ENCODE assay signal across 9 cellular contexts in genomic region chr14:99261916-99262787, GRCh38. TPM values are rescaled to one million over a fixed set of nuclear protein-coding genes. Genes with fewer than 3 reads are reported as not detected.
DNase-seq lines count a peak whose midpoint lies in the region; ATAC-seq and TF ChIP-seq lines count a peak whose summit lies in the region.
"Had no signal": no experiment of that assay in that cellular context is flagged by ENCODE, and none has a peak within 500 bp of the region (broad histone marks: within the 10 kb centered on the region; RNA-seq: fewer than 3 reads in every experiment).

No MANE protein-coding gene starts in this region.

- H4K20me1 ChIP-seq in PC-3 (ENCODE audit: low read length), result no peaks in the 10 kb centered on the region

- H2AFZ ChIP-seq in PC-3 (ENCODE audit: low read length), result no peak overlapping the region

- no peak for TF ChIP-seq POLR2A in heart left ventricle (IDR thresholded peaks at IDR 0.05)

- no peaks in the 10 kb centered on the region for H3K9me2 ChIP-seq in PC-3 (replicated peaks; ENCODE audit: low read length)

- DNase-seq in Jurkat, Clone E6-1 (ENCODE audit: low read depth, low spot score), result peak; percentile 81
- DNase-seq in activated CD4-positive, alpha-beta T cell treated with anti-CD3 and anti-CD28 coated beads, Interleukin-2, amount 50 U/mL, for 4 hours, result peak; percentile 65 to 66
- DNase-seq in effector CD8-positive, alpha-beta T cell (lab: John Stamatoyannopoulos, UW), result peak; percentile 78
- DNase-seq in stimulated activated CD4-positive, alpha-beta T cell treated with anti-CD3 and anti-CD28 coated beads, Interleukin-1b, Interleukin-23, amount 100 ng/mL, for 48 hours, result peak; percentile 78
- no peak for DNase-seq in stimulated activated naive B cell treated with anti-CD40 and anti-IgM and Interleukin-4, amounts not matched to agents 10 μg/mL and 1 μg/mL and 100 μg/mL, for 72 hours
- DNase-seq in heart left ventricle (no peak), PC-3 (no peak)
- DNase-seq: NCI-H446 had no signal

- POLR2A ChIA-PET in PC-3 (lab: Charles Lee; ENCODE audit: unreplicated experiment), result no interaction called here

- H3K36me3 Mint-ChIP-seq in stimulated activated naive B cell treated with anti-CD40 and anti-IgM and Interleukin-4, amounts not matched to agents 10 μg/mL and 1 μg/mL and 100 μg/mL, for 72 hours, result no peaks in the 10 kb centered on the region

- H3K4me1 ChIP-seq in heart left ventricle, result peaks cover 0 to 4% (median 0%) of the 10 kb centered on the region in 12 donors
- H3K4me1 ChIP-seq in PC-3 (ENCODE audit: insufficient read depth, low read length), result no peaks in the 10 kb centered on the region

- H3K27ac ChIP-seq in heart left ventricle, result peak overlapping the region in 1 of 12 donors; percentile 81
- no peak overlapping the region for H3K27ac ChIP-seq in PC-3 (ENCODE audit: low read length)

- TF ChIP-seq CTCF in heart left ventricle (IDR thresholded peaks at IDR 0.05), result no peak
- no peak for TF ChIP-seq CTCF in PC-3 (conservative IDR thresholded peaks at IDR 0.05; ENCODE audit: low read depth, low read length)

- H3K9me3 ChIP-seq in heart left ventricle (no peaks in the 10 kb centered on the region), PC-3 (ENCODE audit: low read length) (no peaks in the 10 kb centered on the region)

- H3K4me3 Mint-ChIP-seq in stimulated activated naive B cell treated with anti-CD40 and anti-IgM and Interleukin-4, amounts not matched to agents 10 μg/mL and 1 μg/mL and 100 μg/mL, for 72 hours, result no peak overlapping the region

- H3K79me2 ChIP-seq in PC-3 (ENCODE audit: low read length), result no peaks in the 10 kb centered on the region

- no peak overlapping the region for H3K27ac Mint-ChIP-seq in stimulated activated naive B cell treated with anti-CD40 and anti-IgM and Interleukin-4, amounts not matched to agents 10 μg/mL and 1 μg/mL and 100 μg/mL, for 72 hours

- no TSS peak for BruUV-seq in PC-3 (replicated peaks; lab: Mats Ljungman, UMichigan)

- CTCF ChIA-PET in PC-3 (lab: Charles Lee), result no interaction called here

- H3K36me3 ChIP-seq in heart left ventricle (no peaks in the 10 kb centered on the region), PC-3 (ENCODE audit: low read depth, low read length) (no peaks in the 10 kb centered on the region)

- H3K27me3 ChIP-seq in heart left ventricle (peaks cover 0 to 94% (median 39%) of the 10 kb centered on the region in 9 donors), PC-3 (ENCODE audit: low read length) (peaks cover 93% of the 10 kb centered on the region)

- no peak overlapping the region for H3K4me2 ChIP-seq in PC-3 (ENCODE audit: low read length)

- H3K9ac ChIP-seq in PC-3 (ENCODE audit: low read length), result no peak overlapping the region

- no peak for ATAC-seq in stimulated activated naive B cell treated with anti-CD40 and anti-IgM and Interleukin-4, amounts not matched to agents 10 μg/mL and 1 μg/mL and 100 μg/mL, for 72 hours (replicated peaks)
- no peak for ATAC-seq in heart left ventricle
- no peak for ATAC-seq in PC-3
- no peak for ATAC-seq in GM18867 (IDR thresholded peaks at IDR 0.05; ENCODE audit: unreplicated experiment)

- H3K27me3 Mint-ChIP-seq in stimulated activated naive B cell treated with anti-CD40 and anti-IgM and Interleukin-4, amounts not matched to agents 10 μg/mL and 1 μg/mL and 100 μg/mL, for 72 hours, result peaks cover 74 to 91% of the 10 kb centered on the region in 2 donors

- 30 to 49% (median 40%) methylated on average over 22 to 25 of the region's 25 CpGs for WGBS in heart left ventricle, 4 donors

- no peaks in the 10 kb centered on the region for H3F3A ChIP-seq in PC-3 (ENCODE audit: low read length, unreplicated experiment)

- intact Hi-C loops in heart left ventricle (cut with DNase I), result no loop called here
- intact Hi-C loops in PC-3 (cut with micrococcal nuclease), result no loop called here

- peak overlapping the region; percentile 41 for H3K4me3 ChIP-seq in Jurkat, Clone E6-1 (ENCODE audit: low read length)
- H3K4me3 ChIP-seq in heart left ventricle, result peak overlapping the region in 1 of 12 donors; percentile 30
- H3K4me3 ChIP-seq in PC-3 (ENCODE audit: low read length), result no peak overlapping the region

- no peaks in the 10 kb centered on the region for H3K9me3 Mint-ChIP-seq in stimulated activated naive B cell treated with anti-CD40 and anti-IgM and Interleukin-4, amounts not matched to agents 10 μg/mL and 1 μg/mL and 100 μg/mL, for 72 hours

- H3K4me1 Mint-ChIP-seq in stimulated activated naive B cell treated with anti-CD40 and anti-IgM and Interleukin-4, amounts not matched to agents 10 μg/mL and 1 μg/mL and 100 μg/mL, for 72 hours, result peaks cover 12 to 21% of the 10 kb centered on the region in 2 donors

RNA-seq across cellular contexts. Expression of gene BCL11B, which starts 9.8 kb away (rescaled TPM):
- polyA plus RNA-seq in Jurkat, Clone E6-1 (2012; ENCODE audit: insufficient read depth, insufficient read length), result 10.6 TPM
- 1 to 10 TPM in 1 of 9 donors, under 1 TPM in 5, not detected in 3; 0.05 to 2.1 (median 0.21) TPM for total RNA-seq in heart left ventricle
- under 1 TPM; 0.04 TPM for polyA plus RNA-seq in heart left ventricle
- total RNA-seq in PC-3 (2014; rRNA removed), result 0.73 and 1.7 TPM in 2 replicates

Comparison
In these comparisons a context has a peak if more than half of its experiments do, and no peak if none do; other contexts are left out.
1. DNase-seq: peak in Jurkat, Clone E6-1 (single experiment), activated CD4-positive, alpha-beta T cell treated with anti-CD3 and anti-CD28 coated beads, Interleukin-2, amount 50 U/mL, for 4 hours (2 of 2), effector CD8-positive, alpha-beta T cell (single experiment) and stimulated activated CD4-positive, alpha-beta T cell treated with anti-CD3 and anti-CD28 coated beads, Interleukin-1b, Interleukin-23, amount 100 ng/mL, for 48 hours (single experiment); none in stimulated activated naive B cell treated with anti-CD40 and anti-IgM and Interleukin-4, amounts not matched to agents 10 μg/mL and 1 μg/mL and 100 μg/mL, for 72 hours (single experiment), heart left ventricle (0 of 5) and PC-3 (single experiment).